In the genomic region with DNA sequence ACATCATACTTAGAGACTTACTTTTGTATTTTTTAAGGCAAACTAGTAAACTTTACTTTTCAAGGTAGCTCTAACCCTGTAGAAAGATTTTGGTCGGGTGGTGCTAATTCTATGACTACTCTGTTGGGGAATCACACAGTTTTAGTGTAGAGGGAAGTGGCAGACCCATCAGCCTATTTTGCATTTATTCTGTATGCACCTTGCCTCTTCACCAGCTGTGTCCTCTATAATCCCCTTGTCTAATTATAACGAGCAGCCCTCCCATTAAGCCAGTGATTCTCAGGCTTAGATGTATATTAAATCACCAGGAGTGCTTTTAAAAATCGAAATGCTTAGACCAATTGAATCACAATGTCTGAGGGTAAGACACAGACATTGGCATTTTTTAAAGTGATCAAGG, we compare ENCODE assay signal across 14 cellular contexts.
DNase-seq lines count a peak whose midpoint lies in the region; ATAC-seq lines count a peak whose summit lies in the region.
"Had no signal": no experiment of that assay in that cellular context is flagged by ENCODE, and none has a peak within 500 bp of the region (broad histone marks: within the 10 kb centered on the region; RNA-seq: fewer than 3 reads in every experiment).

No MANE protein-coding gene starts in this region.

- H3K27me3 ChIP-seq in SJCRH30, result no peaks in the 10 kb centered on the region
- H3K27me3 ChIP-seq: breast epithelium, upper lobe of right lung had no signal

- peak; percentile 46 for ATAC-seq in GM18498 (IDR thresholded peaks at IDR 0.05; ENCODE audit: unreplicated experiment)
- ATAC-seq in GM21367 (IDR thresholded peaks at IDR 0.05; ENCODE audit: unreplicated experiment), result peak; percentile 34
- ATAC-seq in HG03139 (IDR thresholded peaks at IDR 0.05; ENCODE audit: unreplicated experiment), result peak; percentile 37
- ATAC-seq in GM19452 (IDR thresholded peaks at IDR 0.05; ENCODE audit: unreplicated experiment), result no peak
- ATAC-seq: CD8-positive, alpha-beta T cell; upper lobe of right lung had no signal

- peak overlapping the region; percentile 97 for H3K27ac ChIP-seq in SJCRH30
- H3K27ac ChIP-seq: breast epithelium, HL-60, prostate gland, upper lobe of right lung had no signal

- H3K4me1 ChIP-seq in SJCRH30, result peaks cover 52% of the 10 kb centered on the region
- H3K4me1 ChIP-seq: breast epithelium, prostate gland, upper lobe of right lung had no signal

- no peaks in the 10 kb centered on the region for H3K9me3 ChIP-seq in SJCRH30 (replicated peaks)
- H3K9me3 ChIP-seq: breast epithelium, prostate gland, upper lobe of right lung had no signal

- peak overlapping the region; percentile 35 for H3K4me3 ChIP-seq in SJCRH30
- H3K4me3 ChIP-seq: breast epithelium, prostate gland, upper lobe of right lung had no signal

- no peaks in the 10 kb centered on the region for H3K36me3 ChIP-seq in SJCRH30
- H3K36me3 ChIP-seq: breast epithelium, prostate gland, upper lobe of right lung had no signal

- DNase-seq in SJCRH30 (peak; percentile 38 to 78), ureter (ENCODE audit: low spot score) (no peak), nucleus accumbens (lab: John Stamatoyannopoulos, UW) (no peak), NCI-H2107 treated with DMSO at 0.1 percent for 48 hours (lab: John Stamatoyannopoulos, UW; ENCODE audit: unreplicated experiment) (no peak)
- DNase-seq: CD8-positive, alpha-beta T cell; NCI-H2029 treated with DMSO at 0.1 percent for 48 hours; upper lobe of right lung had no signal

Comparison
In these comparisons a context has a peak if more than half of its experiments do, and no peak if none do; other contexts are left out.
1. DNase-seq: peak in SJCRH30 (2 of 2); none in ureter (single experiment), nucleus accumbens (0 of 56) and NCI-H2107 treated with DMSO at 0.1 percent for 48 hours (single experiment).